In genomic region chr9:84679571-84679970, GRCh38 we compare ENCODE assay signal across 8 cellular contexts. TPM values are rescaled to one million over a fixed set of nuclear protein-coding genes. Genes with fewer than 3 reads are reported as not detected.
"Had no signal": no experiment of that assay in that cellular context is flagged by ENCODE, and none has a peak within 500 bp of the region (broad histone marks: within the 10 kb centered on the region; RNA-seq: fewer than 3 reads in every experiment).

No MANE protein-coding gene starts in this region.

- DNase-seq: H9, HCEC 1CT, KBM-7 had no signal

- H3K9ac ChIP-seq: KMS-11 had no signal

- H3K27ac ChIP-seq: HL-60, KMS-11 had no signal

- H3K4me2 ChIP-seq: GM23338, KMS-11 had no signal

- H3K4me3 ChIP-seq: GM23338 had no signal

- ATAC-seq: GM23338, HepG2 had no signal

RNA-seq across cellular contexts. Expression of gene NTRK2, which starts 10.0 kb away (rescaled TPM):
- total RNA-seq: HepG2, HT1080 had no signal
